ENCODE assay signal across 1 cellular context in the genomic region with DNA sequence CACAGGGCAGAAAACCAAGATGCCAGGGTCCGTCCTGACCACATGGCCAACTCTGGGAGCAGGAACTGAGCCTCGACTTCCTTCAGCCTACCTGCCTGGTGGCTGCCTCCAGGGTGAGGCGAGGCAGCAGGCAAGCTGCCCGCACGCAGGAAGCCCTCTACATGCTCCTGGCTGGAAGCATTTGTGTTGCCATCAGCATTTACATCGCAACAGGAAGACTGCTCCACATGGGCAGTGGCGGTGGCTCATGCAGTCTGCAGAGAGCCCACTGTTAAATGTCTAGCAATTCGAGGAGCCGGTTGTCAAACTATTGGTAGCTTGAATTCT.
A peak's percentile ranks its signal among the peaks of the same experiment; 100 is the strongest.
TF ChIP-seq lines count a peak whose summit lies in the region.

No MANE protein-coding gene starts in this region.

TF ChIP-seq in HepG2, 621 proteins besides CTCF, POLR2A, EP300 and RAD21:
- TF ChIP-seq, protein P1, sequence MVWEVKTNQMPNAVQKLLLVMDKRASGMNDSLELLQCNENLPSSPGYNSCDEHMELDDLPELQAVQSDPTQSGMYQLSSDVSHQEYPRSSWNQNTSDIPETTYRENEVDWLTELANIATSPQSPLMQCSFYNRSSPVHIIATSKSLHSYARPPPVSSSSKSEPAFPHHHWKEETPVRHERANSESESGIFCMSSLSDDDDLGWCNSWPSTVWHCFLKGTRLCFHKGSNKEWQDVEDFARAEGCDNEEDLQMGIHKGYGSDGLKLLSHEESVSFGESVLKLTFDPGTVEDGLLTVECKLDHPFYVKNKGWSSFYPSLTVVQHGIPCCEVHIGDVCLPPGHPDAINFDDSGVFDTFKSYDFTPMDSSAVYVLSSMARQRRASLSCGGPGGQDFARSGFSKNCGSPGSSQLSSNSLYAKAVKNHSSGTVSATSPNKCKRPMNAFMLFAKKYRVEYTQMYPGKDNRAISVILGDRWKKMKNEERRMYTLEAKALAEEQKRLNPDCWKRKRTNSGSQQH (CRISPR knock-in tag; IDR thresholded peaks at IDR 0.05; ENCODE audit: low read depth) = no peak
- TF ChIP-seq SCMH1 (CRISPR knock-in tag; IDR thresholded peaks at IDR 0.05; ENCODE audit: borderline replicate concordance) = no peak
- TF ChIP-seq MNT (IDR thresholded peaks at IDR 0.05) = 0 out of 2 replicates have a peak, but pooled peaks have one; percentile 14
